In genomic region chr20:44053046-44053445, GRCh38 we compare ENCODE assay signal across 19 cellular contexts.
A peak's percentile ranks its signal among the peaks of the same experiment; 100 is the strongest.
DNase-seq lines count a peak whose midpoint lies in the region; ATAC-seq and TF ChIP-seq lines count a peak whose summit lies in the region.
"Had no signal": no experiment of that assay in that cellular context is flagged by ENCODE, and none has a peak within 500 bp of the region (broad histone marks: within the 10 kb centered on the region; RNA-seq: fewer than 3 reads in every experiment).

No MANE protein-coding gene starts in this region.

- H3K27ac Mint-ChIP-seq in activated naive CD4-positive, alpha-beta T cell treated with anti-CD3 and anti-CD28 coated beads, Interleukin-2, amount 10 ng/mL, durations not matched to agents 7 days and 5 days = no peak overlapping the region
- no peak overlapping the region for H3K27ac Mint-ChIP-seq in activated naive CD4-positive, alpha-beta T cell treated with anti-CD3 and anti-CD28 coated beads, Interleukin-2, amount 50 U/mL, for 72 hours
- H3K27ac Mint-ChIP-seq in chondrocyte (ENCODE audit: unreplicated experiment) = no peak overlapping the region
- H3K27ac Mint-ChIP-seq in activated T-helper 2 cell treated with anti-CD3 and anti-CD28 coated beads, Interferon-gamma antibody, Interleukin-2, Interleukin-4, amounts not matched to agents 10 μg/mL and 5 μg/mL and 100 μg/mL, durations not matched to agents 14 hours and 24 hours and 36 hours = no peak overlapping the region

- ATAC-seq in activated naive CD4-positive, alpha-beta T cell treated with anti-CD3 and anti-CD28 coated beads, Interleukin-2, amount 50 U/mL, for 72 hours = no peak
- no peak for ATAC-seq in sciatic nerve
- ATAC-seq in HG02970 (IDR thresholded peaks at IDR 0.05; ENCODE audit: low FRiP score, unreplicated experiment) = no peak
- ATAC-seq: HepG2, K562 had no signal

- CTCF ChIA-PET in activated naive CD4-positive, alpha-beta T cell treated with anti-CD3 and anti-CD28 coated beads, Interleukin-2, amount 10 ng/mL, durations not matched to agents 7 days and 5 days (lab: Charles Lee) = no interaction called here

- peak; percentile 19 for DNase-seq in activated naive CD4-positive, alpha-beta T cell treated with anti-CD3 and anti-CD28 coated beads, Interleukin-2, amount 10 ng/mL, durations not matched to agents 7 days and 5 days
- DNase-seq in activated naive CD4-positive, alpha-beta T cell treated with anti-CD3 and anti-CD28 coated beads, Interleukin-2, amount 50 U/mL, for 72 hours (ENCODE audit: low spot score in 2 of 2) = no peak
- DNase-seq in chondrocyte (ENCODE audit: low spot score) (peak; percentile 13), sciatic nerve (ENCODE audit: low spot score) (peak; percentile 13), NCI-H1417 (lab: John Stamatoyannopoulos, UW) (no peak)
- DNase-seq in activated T-helper 2 cell treated with anti-CD3 and anti-CD28 coated beads, Interferon-gamma antibody, Interleukin-2, Interleukin-4, amounts not matched to agents 10 μg/mL and 5 μg/mL and 100 μg/mL, durations not matched to agents 14 hours and 24 hours and 36 hours (ENCODE audit: low spot score) = no peak
- DNase-seq: C1 segment of cervical spinal cord; CD4-positive, alpha-beta memory T cell; COR-L47; DMS53; MG63; NCI-H1105 treated with DMSO at 0.1 percent for 48 hours; NCI-H2029; NCI-H446; NCI-H524 treated with DMSO at 0.1 percent for 48 hours; NCI-H774 had no signal

- H3K9me3 Mint-ChIP-seq in activated naive CD4-positive, alpha-beta T cell treated with anti-CD3 and anti-CD28 coated beads, Interleukin-2, amount 10 ng/mL, durations not matched to agents 7 days and 5 days = peaks cover 3% of the 10 kb centered on the region
- H3K9me3 Mint-ChIP-seq in activated naive CD4-positive, alpha-beta T cell treated with anti-CD3 and anti-CD28 coated beads, Interleukin-2, amount 50 U/mL, for 72 hours = no peaks in the 10 kb centered on the region
- H3K9me3 Mint-ChIP-seq in chondrocyte (ENCODE audit: low read depth) = no peaks in the 10 kb centered on the region
- H3K9me3 Mint-ChIP-seq in activated T-helper 2 cell treated with anti-CD3 and anti-CD28 coated beads, Interferon-gamma antibody, Interleukin-2, Interleukin-4, amounts not matched to agents 10 μg/mL and 5 μg/mL and 100 μg/mL, durations not matched to agents 14 hours and 24 hours and 36 hours = no peaks in the 10 kb centered on the region
- H3K9me3 Mint-ChIP-seq: CD4-positive, alpha-beta memory T cell had no signal

- H3K27me3 Mint-ChIP-seq in activated naive CD4-positive, alpha-beta T cell treated with anti-CD3 and anti-CD28 coated beads, Interleukin-2, amount 10 ng/mL, durations not matched to agents 7 days and 5 days = peaks cover 33% of the 10 kb centered on the region
- peaks cover 21% of the 10 kb centered on the region for H3K27me3 Mint-ChIP-seq in chondrocyte (ENCODE audit: low read depth)
- peaks cover 17% of the 10 kb centered on the region for H3K27me3 Mint-ChIP-seq in activated T-helper 2 cell treated with anti-CD3 and anti-CD28 coated beads, Interferon-gamma antibody, Interleukin-2, Interleukin-4, amounts not matched to agents 10 μg/mL and 5 μg/mL and 100 μg/mL, durations not matched to agents 14 hours and 24 hours and 36 hours (ENCODE audit: low read depth)

- H3K36me3 Mint-ChIP-seq in activated naive CD4-positive, alpha-beta T cell treated with anti-CD3 and anti-CD28 coated beads, Interleukin-2, amount 10 ng/mL, durations not matched to agents 7 days and 5 days = peaks cover 3% of the 10 kb centered on the region
- H3K36me3 Mint-ChIP-seq in activated naive CD4-positive, alpha-beta T cell treated with anti-CD3 and anti-CD28 coated beads, Interleukin-2, amount 50 U/mL, for 72 hours = no peaks in the 10 kb centered on the region
- no peaks in the 10 kb centered on the region for H3K36me3 Mint-ChIP-seq in chondrocyte (ENCODE audit: low read depth)
- peaks cover 13% of the 10 kb centered on the region for H3K36me3 Mint-ChIP-seq in activated T-helper 2 cell treated with anti-CD3 and anti-CD28 coated beads, Interferon-gamma antibody, Interleukin-2, Interleukin-4, amounts not matched to agents 10 μg/mL and 5 μg/mL and 100 μg/mL, durations not matched to agents 14 hours and 24 hours and 36 hours (ENCODE audit: low read depth)
- H3K36me3 Mint-ChIP-seq: CD4-positive, alpha-beta memory T cell had no signal

- no peak overlapping the region for H3K4me3 Mint-ChIP-seq in activated naive CD4-positive, alpha-beta T cell treated with anti-CD3 and anti-CD28 coated beads, Interleukin-2, amount 10 ng/mL, durations not matched to agents 7 days and 5 days
- no peak overlapping the region for H3K4me3 Mint-ChIP-seq in chondrocyte (ENCODE audit: unreplicated experiment)
- H3K4me3 Mint-ChIP-seq in activated T-helper 2 cell treated with anti-CD3 and anti-CD28 coated beads, Interferon-gamma antibody, Interleukin-2, Interleukin-4, amounts not matched to agents 10 μg/mL and 5 μg/mL and 100 μg/mL, durations not matched to agents 14 hours and 24 hours and 36 hours (ENCODE audit: low read depth) = no peak overlapping the region
- H3K4me3 Mint-ChIP-seq: CD4-positive, alpha-beta memory T cell had no signal

- intact Hi-C loops in sciatic nerve (cut with DNase I) = no loop called here
- intact Hi-C loops in activated T-helper 2 cell treated with anti-CD3 and anti-CD28 coated beads, Interferon-gamma antibody, Interleukin-2, Interleukin-4, amounts not matched to agents 10 μg/mL and 5 μg/mL and 100 μg/mL, durations not matched to agents 14 hours and 24 hours and 36 hours (cut with micrococcal nuclease) = no loop called here

- TF ChIP-seq CTCF in chondrocyte (IDR thresholded peaks at IDR 0.05) = no peak

- H3K4me1 Mint-ChIP-seq in activated naive CD4-positive, alpha-beta T cell treated with anti-CD3 and anti-CD28 coated beads, Interleukin-2, amount 10 ng/mL, durations not matched to agents 7 days and 5 days = no peaks in the 10 kb centered on the region
- H3K4me1 Mint-ChIP-seq in chondrocyte (ENCODE audit: low read depth) = no peaks in the 10 kb centered on the region
- no peaks in the 10 kb centered on the region for H3K4me1 Mint-ChIP-seq in activated T-helper 2 cell treated with anti-CD3 and anti-CD28 coated beads, Interferon-gamma antibody, Interleukin-2, Interleukin-4, amounts not matched to agents 10 μg/mL and 5 μg/mL and 100 μg/mL, durations not matched to agents 14 hours and 24 hours and 36 hours (ENCODE audit: low read depth)

Comparison
In these comparisons a context has a peak if more than half of its experiments do, and no peak if none do; other contexts are left out.
1. DNase-seq: peak in activated naive CD4-positive, alpha-beta T cell treated with anti-CD3 and anti-CD28 coated beads, Interleukin-2, amount 10 ng/mL, durations not matched to agents 7 days and 5 days (single experiment), chondrocyte (single experiment) and sciatic nerve (single experiment); none in activated naive CD4-positive, alpha-beta T cell treated with anti-CD3 and anti-CD28 coated beads, Interleukin-2, amount 50 U/mL, for 72 hours (0 of 2), activated T-helper 2 cell treated with anti-CD3 and anti-CD28 coated beads, Interferon-gamma antibody, Interleukin-2, Interleukin-4, amounts not matched to agents 10 μg/mL and 5 μg/mL and 100 μg/mL, durations not matched to agents 14 hours and 24 hours and 36 hours (single experiment) and NCI-H1417 (0 of 3).